In genomic region chr15:81160312-81161214, GRCh38 we compare ENCODE assay signal across 8 cellular contexts.
DNase-seq lines count a peak whose midpoint lies in the region; ATAC-seq and TF ChIP-seq lines count a peak whose summit lies in the region.

No MANE protein-coding gene starts in this region.

- no peak for TF ChIP-seq CTCF in coronary artery (IDR thresholded peaks at IDR 0.05)

- H3K4me3 ChIP-seq in skeletal muscle cell (ENCODE audit: low read depth, low read length) (no peak overlapping the region), coronary artery (no peak overlapping the region)

- H3K27ac ChIP-seq in coronary artery: peak overlapping the region in 1 of 2 donors; percentile 65

- no peak for ATAC-seq in GM18520 (IDR thresholded peaks at IDR 0.05; ENCODE audit: unreplicated experiment)
- ATAC-seq in GM18517 (IDR thresholded peaks at IDR 0.05; ENCODE audit: unreplicated experiment): no peak
- no peak for ATAC-seq in GM18519 (IDR thresholded peaks at IDR 0.05; ENCODE audit: low FRiP score, unreplicated experiment)

- peak; percentile 84 for DNase-seq in GM04504 (ENCODE audit: low read depth)
- DNase-seq in NCI-H69 (lab: John Stamatoyannopoulos, UW): peak; percentile 66
- peak; percentile 96 for DNase-seq in fibroblast of peridontal ligament (ENCODE audit: extremely low read depth)
- DNase-seq in skeletal muscle cell (ENCODE audit: low read depth): peak; percentile 93
- DNase-seq in coronary artery (ENCODE audit: low spot score): no peak
